ENCODE assay signal across 25 cellular contexts in genomic region chr10:46053534-46054434, GRCh38. TPM values are rescaled to one million over a fixed set of nuclear protein-coding genes. Genes with fewer than 3 reads are reported as not detected.
"Had no signal": no experiment of that assay in that cellular context is flagged by ENCODE, and none has a peak within 500 bp of the region (broad histone marks: within the 10 kb centered on the region; RNA-seq: fewer than 3 reads in every experiment).

No MANE protein-coding gene starts in this region.

- H3K27me3 Mint-ChIP-seq: activated CD8-positive, alpha-beta T cell treated with anti-CD3 and anti-CD28 coated beads for 36 hours; activated naive CD8-positive, alpha-beta T cell treated with anti-CD3 and anti-CD28 coated beads, Interleukin-2, amount 50 U/mL, for 24 hours; stimulated activated naive CD8-positive, alpha-beta T cell treated with anti-CD3 and anti-CD28 coated beads, Interleukin-15, amount 100 ng/mL, for 72 hours had no signal

- H3K4me1 Mint-ChIP-seq: nephron; stimulated activated naive CD8-positive, alpha-beta T cell treated with anti-CD3 and anti-CD28 coated beads, Interleukin-15, amount 100 ng/mL, for 72 hours had no signal

- H3K79me2 ChIP-seq: parathyroid adenoma had no signal

- H3K4me3 ChIP-seq: right lobe of liver, tibial nerve, uterus had no signal

- H3K4me3 Mint-ChIP-seq: activated CD4-positive, alpha-beta T cell treated with anti-CD3 and anti-CD28 coated beads, Interleukin-2, amount 10 ng/mL, durations not matched to agents 24 days and 14 days; activated CD8-positive, alpha-beta memory T cell treated with anti-CD3 and anti-CD28 coated beads, Interleukin-2, amount 10 ng/mL, durations not matched to agents 7 days and 5 days; activated CD8-positive, alpha-beta T cell treated with anti-CD3 and anti-CD28 coated beads for 36 hours; activated naive CD8-positive, alpha-beta T cell treated with anti-CD3 and anti-CD28 coated beads, Interleukin-2, amount 50 U/mL, for 24 hours; nephron; stimulated activated effector memory CD8-positive, alpha-beta T cell treated with anti-CD3 and anti-CD28 coated beads, Interleukin-12 subunit alpha, Interleukin-12 subunit beta, amount 100 ng/mL, for 72 hours; stimulated activated naive CD8-positive, alpha-beta T cell treated with anti-CD3 and anti-CD28 coated beads, Interleukin-15, amount 100 ng/mL, for 72 hours; T-cell had no signal

- H3K36me3 Mint-ChIP-seq: stimulated activated effector memory CD8-positive, alpha-beta T cell treated with anti-CD3 and anti-CD28 coated beads, Interleukin-12 subunit alpha, Interleukin-12 subunit beta, amount 100 ng/mL, for 72 hours had no signal

- H3K27me3 ChIP-seq: right lobe of liver, tibial nerve, uterus had no signal

- H3K9me3 ChIP-seq: right lobe of liver, tibial nerve, uterus had no signal

- ATAC-seq: activated CD8-positive, alpha-beta memory T cell treated with anti-CD3 and anti-CD28 coated beads, Interleukin-2, amount 10 ng/mL, durations not matched to agents 7 days and 5 days; activated CD8-positive, alpha-beta T cell treated with anti-CD3 and anti-CD28 coated beads for 36 hours; left cardiac atrium; right lobe of liver; stimulated activated effector memory CD8-positive, alpha-beta T cell treated with anti-CD3 and anti-CD28 coated beads, Interleukin-12 subunit alpha, Interleukin-12 subunit beta, amount 100 ng/mL, for 72 hours; stimulated activated naive CD8-positive, alpha-beta T cell treated with anti-CD3 and anti-CD28 coated beads, Interleukin-15, amount 100 ng/mL, for 72 hours; T-cell had no signal

- H3K9ac ChIP-seq: parathyroid adenoma had no signal

- H3K27ac ChIP-seq: parathyroid adenoma, right lobe of liver, tibial nerve, uterus had no signal

- H3K36me3 ChIP-seq: right lobe of liver, tibial nerve, uterus had no signal

- H2AFZ ChIP-seq: parathyroid adenoma had no signal

- H3K27ac Mint-ChIP-seq: activated CD4-positive, alpha-beta T cell treated with anti-CD3 and anti-CD28 coated beads, Interleukin-2, amount 10 ng/mL, durations not matched to agents 24 days and 14 days; activated CD8-positive, alpha-beta memory T cell treated with anti-CD3 and anti-CD28 coated beads, Interleukin-2, amount 10 ng/mL, durations not matched to agents 7 days and 5 days; activated CD8-positive, alpha-beta T cell treated with anti-CD3 and anti-CD28 coated beads for 36 hours; activated naive CD8-positive, alpha-beta T cell treated with anti-CD3 and anti-CD28 coated beads, Interleukin-2, amount 50 U/mL, for 24 hours; nephron; stimulated activated effector memory CD8-positive, alpha-beta T cell treated with anti-CD3 and anti-CD28 coated beads, Interleukin-12 subunit alpha, Interleukin-12 subunit beta, amount 100 ng/mL, for 72 hours; T-cell had no signal

- H3K4me1 ChIP-seq: parathyroid adenoma, right lobe of liver, tibial nerve, uterus had no signal

- DNase-seq: activated CD4-positive, alpha-beta T cell treated with anti-CD3 and anti-CD28 coated beads, Interleukin-2, amount 10 ng/mL, durations not matched to agents 24 days and 14 days; activated CD8-positive, alpha-beta memory T cell treated with anti-CD3 and anti-CD28 coated beads, Interleukin-2, amount 10 ng/mL, durations not matched to agents 7 days and 5 days; activated CD8-positive, alpha-beta T cell treated with anti-CD3 and anti-CD28 coated beads for 36 hours; activated gamma-delta T cell; activated naive CD4-positive, alpha-beta T cell treated with anti-CD3 and anti-CD28 coated beads, Interleukin-2, amount 50 U/mL, for 16 hours; activated naive CD8-positive, alpha-beta T cell treated with anti-CD3 and anti-CD28 coated beads, Interleukin-2, amount 50 U/mL, for 24 hours; activated T-cell treated with anti-CD3 and anti-CD28 coated beads for 4 hours; effector CD4-positive, alpha-beta T cell; foreskin melanocyte; hippocampal formation; left cardiac atrium; small intestine; stimulated activated CD4-positive, alpha-beta T cell treated with anti-CD3 and anti-CD28 coated beads, Interleukin-2, amount 100 ng/mL, for 24 hours; stimulated activated naive CD8-positive, alpha-beta T cell treated with anti-CD3 and anti-CD28 coated beads, Interleukin-15, amount 100 ng/mL, for 72 hours; T-cell; uterus had no signal

RNA-seq across cellular contexts. Expression of gene MSMB, which starts 7.7 kb away (rescaled TPM):
- total RNA-seq: activated CD4-positive, alpha-beta T cell treated with anti-CD3 and anti-CD28 coated beads, Interleukin-2, amount 10 ng/mL, durations not matched to agents 24 days and 14 days; activated CD8-positive, alpha-beta memory T cell treated with anti-CD3 and anti-CD28 coated beads, Interleukin-2, amount 10 ng/mL, durations not matched to agents 7 days and 5 days; activated CD8-positive, alpha-beta T cell treated with anti-CD3 and anti-CD28 coated beads for 36 hours; cerebellum; left cardiac atrium; liver; mononuclear cell; myocyte; T-cell; tibial nerve; uterus had no signal
